In genomic region chr7:39744620-39745019, GRCh38 we compare ENCODE assay signal across 32 cellular contexts.
"Had no signal": no experiment of that assay in that cellular context is flagged by ENCODE, and none has a peak within 500 bp of the region (broad histone marks: within the 10 kb centered on the region; RNA-seq: fewer than 3 reads in every experiment).

No MANE protein-coding gene starts in this region.

- H3K4me1 ChIP-seq: ascending aorta, Peyer's patch had no signal

- H3K4me2 ChIP-seq: SK-N-SH had no signal

- H3K27me3 ChIP-seq: ascending aorta, Peyer's patch, SJSA1 had no signal

- H3K9ac ChIP-seq: SK-N-SH had no signal

- DNase-seq: activated CD4-positive, alpha-beta memory T cell treated with anti-CD3 and anti-CD28 coated beads, Interleukin-2, amount 10 ng/mL, durations not matched to agents 7 days and 5 days; activated CD4-positive, alpha-beta T cell treated with anti-CD3 and anti-CD28 coated beads for 1 hour; activated CD4-positive, alpha-beta T cell treated with anti-CD3 and anti-CD28 coated beads for 48 hours; activated CD4-positive, CD25-positive, alpha-beta regulatory T cell; activated CD8-positive, alpha-beta memory T cell treated with anti-CD3 and anti-CD28 coated beads for 24 hours; activated CD8-positive, alpha-beta memory T cell treated with anti-CD3 and anti-CD28 coated beads, Interleukin-2, amount 10 ng/mL, durations not matched to agents 7 days and 5 days; activated CD8-positive, alpha-beta memory T cell treated with anti-CD3 and anti-CD28 coated beads, Interleukin-2, amount 50 U/mL, for 48 hours; activated gamma-delta T cell; activated naive CD4-positive, alpha-beta T cell treated with Interleukin-2 at 50 U/mL for 16 hours; activated naive CD8-positive, alpha-beta T cell treated with anti-CD3 and anti-CD28 coated beads, Interleukin-2, amount 10 ng/mL, durations not matched to agents 7 days and 5 days; activated T-cell treated with anti-CD3 and anti-CD28 coated beads, Interleukin-2, amount 50 U/mL, for 48 hours; amygdala; NCI-H1092 treated with DMSO at 0.1 percent for 48 hours; NCI-H146; NCI-H187; NCI-H2029 treated with DMSO at 0.1 percent for 48 hours; NCI-H2107; NCI-H2171; NCI-H510A; NCI-H526; NCI-H748 treated with DMSO at 0.1 percent for 48 hours; NK-92 treated with Interleukin-12 subunit alpha and Interleukin-12 subunit beta, amount 100 ng/mL, for 24 hours; PC-3; Peyer's patch; RPMI8226; SHP77 treated with DMSO at 0.1 percent for 48 hours; SK-N-SH had no signal

- H3K4me3 Mint-ChIP-seq: activated CD4-positive, alpha-beta memory T cell treated with anti-CD3 and anti-CD28 coated beads, Interleukin-2, amount 10 ng/mL, durations not matched to agents 7 days and 5 days; activated CD8-positive, alpha-beta memory T cell treated with anti-CD3 and anti-CD28 coated beads, Interleukin-2, amount 10 ng/mL, durations not matched to agents 7 days and 5 days; activated naive CD4-positive, alpha-beta T cell treated with anti-CD3 and anti-CD28 coated beads, Interleukin-2, amount 50 U/mL, for 24 hours; activated naive CD8-positive, alpha-beta T cell treated with anti-CD3 and anti-CD28 coated beads, Interleukin-2, amount 10 ng/mL, durations not matched to agents 7 days and 5 days; T-helper 1 cell treated with Interleukin-12 subunit alpha and Interleukin-12 subunit beta and Interleukin-4 antibody, amounts not matched to agents 30 μg/mL and 1 μg/mL, for 36 hours had no signal

- H3K36me3 ChIP-seq: ascending aorta, Peyer's patch had no signal

- H3K27ac Mint-ChIP-seq: activated CD4-positive, alpha-beta memory T cell treated with anti-CD3 and anti-CD28 coated beads, Interleukin-2, amount 10 ng/mL, durations not matched to agents 7 days and 5 days; activated CD8-positive, alpha-beta memory T cell treated with anti-CD3 and anti-CD28 coated beads, Interleukin-2, amount 10 ng/mL, durations not matched to agents 7 days and 5 days; activated naive CD4-positive, alpha-beta T cell treated with anti-CD3 and anti-CD28 coated beads, Interleukin-2, amount 50 U/mL, for 24 hours; activated naive CD8-positive, alpha-beta T cell treated with anti-CD3 and anti-CD28 coated beads, Interleukin-2, amount 10 ng/mL, durations not matched to agents 7 days and 5 days; T-helper 1 cell treated with Interleukin-12 subunit alpha and Interleukin-12 subunit beta and Interleukin-4 antibody, amounts not matched to agents 30 μg/mL and 1 μg/mL, for 36 hours had no signal

- H3K9me3 Mint-ChIP-seq: activated CD4-positive, alpha-beta memory T cell treated with anti-CD3 and anti-CD28 coated beads, Interleukin-2, amount 10 ng/mL, durations not matched to agents 7 days and 5 days; activated naive CD4-positive, alpha-beta T cell treated with anti-CD3 and anti-CD28 coated beads, Interleukin-2, amount 50 U/mL, for 24 hours; activated naive CD8-positive, alpha-beta T cell treated with anti-CD3 and anti-CD28 coated beads, Interleukin-2, amount 10 ng/mL, durations not matched to agents 7 days and 5 days; T-helper 1 cell treated with Interleukin-12 subunit alpha and Interleukin-12 subunit beta and Interleukin-4 antibody, amounts not matched to agents 30 μg/mL and 1 μg/mL, for 36 hours had no signal

- H3K9me3 ChIP-seq: ascending aorta, Peyer's patch, SJSA1, SK-N-SH had no signal

- ATAC-seq: activated CD8-positive, alpha-beta memory T cell treated with anti-CD3 and anti-CD28 coated beads, Interleukin-2, amount 10 ng/mL, durations not matched to agents 7 days and 5 days; PC-3 had no signal

- H3K4me3 ChIP-seq: ascending aorta, Peyer's patch, SJSA1 had no signal

- H3K27me3 Mint-ChIP-seq: activated CD4-positive, alpha-beta memory T cell treated with anti-CD3 and anti-CD28 coated beads, Interleukin-2, amount 10 ng/mL, durations not matched to agents 7 days and 5 days; activated CD8-positive, alpha-beta memory T cell treated with anti-CD3 and anti-CD28 coated beads, Interleukin-2, amount 10 ng/mL, durations not matched to agents 7 days and 5 days; activated naive CD4-positive, alpha-beta T cell treated with anti-CD3 and anti-CD28 coated beads, Interleukin-2, amount 50 U/mL, for 24 hours; activated naive CD8-positive, alpha-beta T cell treated with anti-CD3 and anti-CD28 coated beads, Interleukin-2, amount 10 ng/mL, durations not matched to agents 7 days and 5 days had no signal

- H3K27ac ChIP-seq: ascending aorta, Peyer's patch, SJSA1, VCaP had no signal
